ENCODE assay signal across 8 cellular contexts in genomic region chr15:90035095-90035834, GRCh38. TPM values are rescaled to one million over a fixed set of nuclear protein-coding genes. Genes with fewer than 3 reads are reported as not detected.
DNase-seq lines count a peak whose midpoint lies in the region; ATAC-seq, FAIRE-seq and TF ChIP-seq lines count a peak whose summit lies in the region.

No MANE protein-coding gene starts in this region.

- intact Hi-C loops in CD8-positive, alpha-beta T cell (cut with DNase I, micrococcal nuclease) = no loop called here
- intact Hi-C loops in body of pancreas (cut with DNase I) = no loop called here
- intact Hi-C loops in HepG2 (cut with micrococcal nuclease; ENCODE audit: unreplicated experiment) = loop anchor here (5.0 kb wide), 1 partner anchor 33 kb away; the partner anchor contains the start of gene ZNF710

- POLR2A ChIA-PET in CD8-positive, alpha-beta T cell (lab: Charles Lee) = interaction anchor here (1.6 kb wide), 1 partner anchor 22 kb away, joined by 4 read pairs; no protein-coding TSS in a partner anchor
- POLR2A ChIA-PET in HepG2 (lab: Yijun Ruan, JAX) = interaction anchor here (1.0 to 5.1 kb wide), 4 partner anchors 20 to 141 kb away, joined by 3 to 41 read pairs (median 6); partner anchors contain the start of genes AP3S2 and ZNF710

- H3K36me3 Mint-ChIP-seq in CD8-positive, alpha-beta T cell = no peaks in the 10 kb centered on the region
- no peaks in the 10 kb centered on the region for H3K36me3 Mint-ChIP-seq in type B pancreatic cell

- H3K9ac ChIP-seq in HepG2 (ENCODE audit: insufficient read depth, low read depth, low read length) = no peak overlapping the region

- no peaks in the 10 kb centered on the region for H3K36me3 ChIP-seq in CD8-positive, alpha-beta T cell (ENCODE audit: insufficient read depth, low read length)
- no peaks in the 10 kb centered on the region for H3K36me3 ChIP-seq in body of pancreas (replicated peaks in 1 of 2; ENCODE audit: insufficient read depth in 1 of 2, low read depth in 2 of 2)
- H3K36me3 ChIP-seq in HepG2 (replicated peaks in 1 of 2; ENCODE audit: control insufficient read depth in 1 of 2, insufficient read depth in 2 of 2, low read length in 2 of 2) = no peaks in the 10 kb centered on the region; a peak in 2 of 5 replicates

- peaks cover 37% of the 10 kb centered on the region for H3K79me2 ChIP-seq in HepG2 (ENCODE audit: insufficient read depth, low read length)

- CTCF ChIA-PET in CD8-positive, alpha-beta T cell (lab: Charles Lee) = interaction anchor here (0.8 to 1.4 kb wide), 3 partner anchors 12 to 33 kb away, joined by 3 to 4 read pairs (median 3); no protein-coding TSS in a partner anchor
- CTCF ChIA-PET in HepG2 (lab: Yijun Ruan, JAX; ENCODE audit: low intra/inter-chr PET ratio, low total read pairs) = no interaction called here

- WGBS in body of pancreas, 2 donors = 7 to 59% methylated on average over 7 to 19 of the region's 19 CpGs
- 24% methylated on average over 6 of the region's 19 CpGs for WGBS in HepG2 (ENCODE audit: low lambda C conversion rate)

- H3K4me1 ChIP-seq in CD8-positive, alpha-beta T cell (ENCODE audit: insufficient read depth, low read length) = peaks cover 52% of the 10 kb centered on the region
- H3K4me1 ChIP-seq in body of pancreas = peaks cover 84% of the 10 kb centered on the region
- peaks cover 80% of the 10 kb centered on the region for H3K4me1 ChIP-seq in HepG2 (ENCODE audit: insufficient read depth, low read length)

- H3K9me3 ChIP-seq in CD8-positive, alpha-beta T cell (ENCODE audit: low read length) = no peaks in the 10 kb centered on the region
- H3K9me3 ChIP-seq in body of pancreas = no peaks in the 10 kb centered on the region
- H3K9me3 ChIP-seq in HepG2 (ENCODE audit: low read length) = no peaks in the 10 kb centered on the region

- no peak overlapping the region for H2AFZ ChIP-seq in HepG2 (ENCODE audit: low read length)

- H3K27ac Mint-ChIP-seq in CD8-positive, alpha-beta T cell = peak overlapping the region; percentile 69
- peak overlapping the region; percentile 90 for H3K27ac Mint-ChIP-seq in type B pancreatic cell

- H3K4me1 Mint-ChIP-seq in CD8-positive, alpha-beta T cell (ENCODE audit: low read depth) = peaks cover 70% of the 10 kb centered on the region
- peaks cover 65% of the 10 kb centered on the region for H3K4me1 Mint-ChIP-seq in type B pancreatic cell (ENCODE audit: unreplicated experiment)

- H3K4me2 ChIP-seq in HepG2 (ENCODE audit: low read depth, low read length) = peak overlapping the region; percentile 51

- in situ Hi-C loops in HepG2 (cut with HindIII; ENCODE audit: extremely low pct_ligation_motif_present, low pct_unique_long_range_greater_than_20kb) = no loop called here

- TF ChIP-seq EP300 in HepG2 (IDR thresholded peaks at IDR 0.05; ENCODE audit: low read depth in 2 of 2, low read length in 2 of 2) (peak in 1 of 2 experiments; percentile 56; a peak in 1 of 4 replicates), HepG2 (CRISPR knock-in tag; IDR thresholded peaks at IDR 0.05; ENCODE audit: borderline replicate concordance) (no peak; the same call in 1 of the 2 replicates)

- peak in 1 of 3 donors; percentile 50 for TF ChIP-seq POLR2A in body of pancreas (IDR thresholded peaks at IDR 0.05)
- TF ChIP-seq POLR2A in HepG2 (IDR thresholded peaks at IDR 0.05; ENCODE audit: insufficient read depth in 1 of 2, low read depth in 2 of 2, low read length in 2 of 2) = no peak

- no peak for TF ChIP-seq RAD21 in HepG2 (CRISPR knock-in tag; IDR thresholded peaks at IDR 0.05)

- H3K4me3 ChIP-seq in CD8-positive, alpha-beta T cell (ENCODE audit: low read depth, low read length) = no peak overlapping the region
- H3K4me3 ChIP-seq in body of pancreas = no peak overlapping the region
- peak overlapping the region in 1 of 3 experiments; percentile 22; a peak in 1 of 6 replicates for H3K4me3 ChIP-seq in HepG2 (replicated peaks in 1 of 3; ENCODE audit: insufficient read depth in 1 of 3, low read depth in 2 of 3, low read length in 3 of 3)

- no peak for TF ChIP-seq CTCF in CD8-positive, alpha-beta T cell (IDR thresholded peaks at IDR 0.05)
- no peak for TF ChIP-seq CTCF in body of pancreas (IDR thresholded peaks at IDR 0.05)
- no peak for TF ChIP-seq CTCF in HepG2 (CRISPR knock-in tag; IDR thresholded peaks at IDR 0.05)
- TF ChIP-seq CTCF in type B pancreatic cell (conservative IDR thresholded peaks at IDR 0.05) = no peak

- H3K4me3 Mint-ChIP-seq in CD8-positive, alpha-beta T cell = no peak overlapping the region
- H3K4me3 Mint-ChIP-seq in type B pancreatic cell = peak overlapping the region; percentile 65

- H4K20me1 ChIP-seq in HepG2 (ENCODE audit: insufficient read depth, low read length) = peaks cover 4% of the 10 kb centered on the region; the same call in 1 of the 2 replicates

- FAIRE-seq in HepG2 (lab: Jason Lieb, UNC) = peak; percentile 91

- peak in 2 of 7 experiments; percentile 22 to 43 for DNase-seq in CD8-positive, alpha-beta T cell
- DNase-seq in NCI-H146 treated with DMSO at 0.1 percent for 48 hours (lab: John Stamatoyannopoulos, UW; ENCODE audit: unreplicated experiment) (peak; percentile 48), body of pancreas (peak; percentile 60 to 76 (median 72)), HepG2 (ENCODE audit: low spot score) (peak; percentile 81), type B pancreatic cell (ENCODE audit: extremely low spot score, unreplicated experiment) (no peak), AG20443 (ENCODE audit: low spot score) (no peak)
- DNase-seq in stimulated activated CD4-positive, alpha-beta T cell treated with anti-CD3 and anti-CD28 coated beads, Interleukin-2, amount 100 ng/mL, for 24 hours = no peak

- BruUV-seq in HepG2 (replicated peaks; lab: Mats Ljungman, UMichigan) = no TSS peak

- no peaks in the 10 kb centered on the region for H3K9me3 Mint-ChIP-seq in CD8-positive, alpha-beta T cell
- H3K9me3 Mint-ChIP-seq in type B pancreatic cell = no peaks in the 10 kb centered on the region

- H3K27me3 Mint-ChIP-seq in CD8-positive, alpha-beta T cell (ENCODE audit: low read depth) = no peaks in the 10 kb centered on the region
- no peaks in the 10 kb centered on the region for H3K27me3 Mint-ChIP-seq in type B pancreatic cell

- ATAC-seq in CD8-positive, alpha-beta T cell = no peak
- peak; percentile 57 for ATAC-seq in body of pancreas
- peak; percentile 84 for ATAC-seq in HepG2
- no peak for ATAC-seq in GM18511 (IDR thresholded peaks at IDR 0.05; ENCODE audit: unreplicated experiment)

- H3K27ac ChIP-seq in CD8-positive, alpha-beta T cell (ENCODE audit: low read depth, low read length) = no peak overlapping the region
- H3K27ac ChIP-seq in body of pancreas (peak overlapping the region; percentile 47 to 89 (median 78)), HepG2 (ENCODE audit: extremely low read length, insufficient read depth, low read length) (peak overlapping the region; percentile 52)

- no peaks in the 10 kb centered on the region for H3K27me3 ChIP-seq in CD8-positive, alpha-beta T cell (ENCODE audit: insufficient read depth, low read length)
- no peaks in the 10 kb centered on the region for H3K27me3 ChIP-seq in body of pancreas
- H3K27me3 ChIP-seq in HepG2 (ENCODE audit: control insufficient read depth in 1 of 2, insufficient read depth in 2 of 2, low read length in 2 of 2) = no peaks in the 10 kb centered on the region

TF ChIP-seq in HepG2, 621 proteins besides CTCF, POLR2A, EP300 and RAD21 (continues in another document):
- no peak for TF ChIP-seq ATF6 (CRISPR knock-in tag; conservative IDR thresholded peaks at IDR 0.05)

RNA-seq across cellular contexts. Expression of gene ZNF710, which starts 34.1 kb away (rescaled TPM):
- 1 to 10 TPM; 2.5 to 4.2 TPM for total RNA-seq in CD8-positive, alpha-beta T cell
- total RNA-seq in body of pancreas = 10 to 100 TPM; 18.1 to 34.5 TPM
- total RNA-seq in HepG2 (2016; rRNA removed; fragmentation: Illumina TruSeq; extraction: Trizol) = 15.0 and 20.6 TPM in 2 replicates
- 7.6 and 7.9 TPM in 2 replicates for total RNA-seq in HepG2 (2016; cell fraction: cytosol; rRNA removed; fragmentation: Illumina TruSeq; extraction: Trizol; ENCODE audit: low read depth)
- total RNA-seq in HepG2 (2016; cell fraction: insoluble cytoplasmic fraction; rRNA removed; fragmentation: Illumina TruSeq; extraction: Trizol) = 12.0 and 18.4 TPM in 2 replicates
- 15.9 and 16.0 TPM in 2 replicates for total RNA-seq in HepG2 (2016; cell fraction: membrane; rRNA removed; fragmentation: Illumina TruSeq; extraction: Trizol)
- total RNA-seq in HepG2 (2016; cell fraction: nucleus; rRNA removed; fragmentation: Illumina TruSeq; extraction: Trizol) = 9.6 and 12.6 TPM in 2 replicates
- 4.7 and 5.8 TPM in 2 replicates for polyA plus RNA-seq in HepG2 (2011; rRNA removed)
- 4.2 and 5.3 TPM in 2 replicates for polyA plus RNA-seq in HepG2 (2011; cell fraction: cytosol; rRNA removed)
- polyA plus RNA-seq in HepG2 (2011; cell fraction: nucleus; rRNA removed) = 9.8 and 12.1 TPM in 2 replicates
- polyA plus RNA-seq in HepG2 (2012) = 18.0 and 18.4 TPM in 2 replicates
- polyA plus RNA-seq in HepG2 (2016; cell fraction: cytosol; fragmentation: Illumina TruSeq; extraction: Trizol; ENCODE audit: low read depth) = 4.1 and 5.2 TPM in 2 replicates
- 18.4 and 27.3 TPM in 2 replicates for polyA plus RNA-seq in HepG2 (2016; cell fraction: insoluble cytoplasmic fraction; fragmentation: Illumina TruSeq; extraction: Trizol; ENCODE audit: low read depth)
- polyA plus RNA-seq in HepG2 (2016; cell fraction: membrane; fragmentation: Illumina TruSeq; extraction: Trizol; ENCODE audit: low read depth) = 13.8 and 17.5 TPM in 2 replicates
- 30.8 and 43.0 TPM in 2 replicates for polyA plus RNA-seq in HepG2 (2016; cell fraction: nucleus; fragmentation: Illumina TruSeq; extraction: Trizol; ENCODE audit: insufficient read depth, low read depth)
- polyA minus RNA-seq in HepG2 (2011; rRNA and poly(A)+ RNA removed; ENCODE audit: low replicate concordance) = 14.3 and 17.4 TPM in 2 replicates
- 7.8 and 14.2 TPM in 2 replicates for polyA minus RNA-seq in HepG2 (2011; cell fraction: cytosol; rRNA and poly(A)+ RNA removed)
- polyA minus RNA-seq in HepG2 (2011; cell fraction: nucleus; rRNA and poly(A)+ RNA removed) = 5.2 and 7.0 TPM in 2 replicates
- 34.7 and 47.2 TPM in 2 replicates for total RNA-seq in type B pancreatic cell (ENCODE audit: low replicate concordance)

Comparison
In these comparisons a context has a peak if more than half of its experiments do, and no peak if none do; other contexts are left out.
1. ATAC-seq: peak in body of pancreas (single experiment) and HepG2 (single experiment); none in CD8-positive, alpha-beta T cell (single experiment) and GM18511 (single experiment).
2. DNase-seq: peak in NCI-H146 treated with DMSO at 0.1 percent for 48 hours (single experiment), body of pancreas (4 of 4) and HepG2 (single experiment); none in type B pancreatic cell (single experiment), stimulated activated CD4-positive, alpha-beta T cell treated with anti-CD3 and anti-CD28 coated beads, Interleukin-2, amount 100 ng/mL, for 24 hours (0 of 2) and AG20443 (single experiment).